Comparison of ENCODE assay signal across 8 cellular contexts in the genomic region with DNA sequence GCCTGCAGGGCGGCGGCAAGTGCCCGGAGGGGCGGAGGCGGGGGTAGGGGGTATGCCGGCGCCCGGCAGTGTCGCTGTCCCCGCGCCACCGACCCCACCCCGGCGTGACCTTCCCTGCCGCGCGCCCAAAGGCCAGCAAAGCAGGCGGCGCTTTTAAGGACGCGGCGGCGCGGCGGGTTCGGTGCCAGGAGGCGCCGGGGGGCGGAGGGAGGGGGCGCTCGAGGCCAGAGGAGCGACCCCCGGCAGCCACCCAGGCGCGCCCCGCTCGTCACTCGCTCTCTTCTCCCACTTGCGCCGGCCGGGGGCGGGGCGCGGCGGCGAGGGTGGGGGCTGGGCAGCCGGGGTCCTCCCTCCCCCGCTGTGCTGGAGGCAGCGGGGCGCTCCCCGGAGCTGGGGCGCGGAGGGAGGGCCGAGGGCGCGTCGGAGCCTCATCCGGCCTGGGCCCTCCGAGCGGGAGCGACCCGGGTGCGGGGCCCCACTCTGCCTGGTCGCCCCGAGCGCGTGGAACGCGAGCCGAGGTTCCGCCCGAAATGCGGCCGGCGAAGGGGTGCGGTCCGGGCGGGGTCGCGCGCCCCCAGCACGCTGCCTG. TPM values are rescaled to one million over a fixed set of nuclear protein-coding genes. Genes with fewer than 3 reads are reported as not detected.
DNase-seq lines count a peak whose midpoint lies in the region; ATAC-seq and TF ChIP-seq lines count a peak whose summit lies in the region.

No MANE protein-coding gene starts in this region.

- H3K4me3 Mint-ChIP-seq in natural killer cell = peak overlapping the region; percentile 84

- peaks cover 13 to 19% of the 10 kb centered on the region in 2 donors for H3K4me1 Mint-ChIP-seq in natural killer cell

- H3K4me1 ChIP-seq in ES-I3 (ENCODE audit: insufficient read depth, low read length) (peaks cover 19% of the 10 kb centered on the region; the same call in 1 of the 2 replicates), Panc1 (ENCODE audit: control insufficient read depth, insufficient read depth, low read length) (peaks cover 59% of the 10 kb centered on the region), esophagus (ENCODE audit: control insufficient read depth in 2 of 2, insufficient read depth in 2 of 2, low read length in 1 of 2) (peaks cover 2 to 25% of the 10 kb centered on the region in 2 donors)

- H3K36me3 ChIP-seq in ES-I3 (ENCODE audit: insufficient read depth, low read length) (no peaks in the 10 kb centered on the region), Panc1 (ENCODE audit: control insufficient read depth, insufficient read depth, low read length) (no peaks in the 10 kb centered on the region), esophagus (ENCODE audit: control insufficient read depth in 2 of 2, insufficient read depth in 2 of 2, low read length in 1 of 2) (peaks cover 0 to 3% of the 10 kb centered on the region in 2 donors)

- ATAC-seq in Panc1 (peak; percentile 10), natural killer cell (peak; percentile 29 to 38 (median 31)), HG02642 (IDR thresholded peaks at IDR 0.05; ENCODE audit: poor library complexity, unreplicated experiment) (no peak), HG03175 (IDR thresholded peaks at IDR 0.05; ENCODE audit: unreplicated experiment) (no peak)

- DNase-seq in Panc1 (ENCODE audit: low read depth, low spot score) = no peak
- DNase-seq in natural killer cell = no peak
- no peak for DNase-seq in NCI-H226
- DNase-seq in Kasumi-1 (lab: John Stamatoyannopoulos, UW) = no peak

- H3K4me3 ChIP-seq in Panc1 (ENCODE audit: low read depth in 2 of 2, low read length in 2 of 2) (peak overlapping the region; percentile 53 to 70), esophagus (ENCODE audit: low read depth in 1 of 2, low read length in 2 of 2) (peak overlapping the region; percentile 64 to 78)

- H3K27me3 ChIP-seq in Panc1 (ENCODE audit: control insufficient read depth, insufficient read depth, low read length) (no peaks in the 10 kb centered on the region), esophagus (ENCODE audit: control insufficient read depth in 1 of 2, insufficient read depth in 2 of 2, low read length in 2 of 2) (no peaks in the 10 kb centered on the region)

- H3K9me3 ChIP-seq in ES-I3 (ENCODE audit: control insufficient read depth, insufficient read depth, low read length) (no peaks in the 10 kb centered on the region), Panc1 (ENCODE audit: control insufficient read depth, insufficient read depth, low read depth, low read length) (no peaks in the 10 kb centered on the region), esophagus (ENCODE audit: control insufficient read depth in 2 of 2, insufficient read depth in 1 of 2, low read depth in 1 of 2, low read length in 1 of 2) (no peaks in the 10 kb centered on the region)

- H3K9ac ChIP-seq in ES-I3 (ENCODE audit: low read depth, low read length) = peak overlapping the region; percentile 73

- POLR2A ChIA-PET in Panc1 (lab: Charles Lee) = interaction anchor here (0.6 kb wide), 1 partner anchor 12 kb away, joined by 5 read pairs; no protein-coding TSS in a partner anchor

- peaks cover 0 to 12% of the 10 kb centered on the region in 2 donors for H3K27me3 Mint-ChIP-seq in natural killer cell (ENCODE audit: low read depth in 2 of 2)

- intact Hi-C loops in Panc1 (cut with micrococcal nuclease; ENCODE audit: unreplicated experiment) = no loop called here
- intact Hi-C loops in natural killer cell (cut with micrococcal nuclease) = no loop called here

- 1 to 2% methylated on average over 47 to 81 of the region's 82 CpGs for WGBS in esophagus, 2 donors

- CTCF ChIA-PET in Panc1 (lab: Charles Lee) = interaction anchor here (0.6 kb wide), 1 partner anchor 32 kb away, joined by 3 read pairs; no protein-coding TSS in a partner anchor

- H3K9me3 Mint-ChIP-seq in natural killer cell = no peaks in the 10 kb centered on the region

- no peak for TF ChIP-seq CTCF in Panc1 (IDR thresholded peaks at IDR 0.05)
- TF ChIP-seq CTCF in natural killer cell (IDR thresholded peaks at IDR 0.05) = no peak

- no TSS peak for BruUV-seq in Panc1 (replicated peaks; lab: Mats Ljungman, UMichigan)

- no peaks in the 10 kb centered on the region for H3K36me3 Mint-ChIP-seq in natural killer cell

- in situ Hi-C loops in Panc1 (cut with HindIII; ENCODE audit: low pct_unique_long_range_greater_than_20kb, low sequenced_read_pairs) = no loop called here

- peak overlapping the region; percentile 72 to 84 for H3K27ac Mint-ChIP-seq in natural killer cell

- peak overlapping the region; percentile 100 for H3K27ac ChIP-seq in Panc1 (ENCODE audit: low read length)
- peak overlapping the region; percentile 93 to 95 for H3K27ac ChIP-seq in esophagus (ENCODE audit: low read depth in 2 of 2, low read length in 1 of 2)

RNA-seq across cellular contexts. Expression of gene BAHCC1, which starts 8.5 kb away (rescaled TPM):
- 77.4 TPM for total RNA-seq in Panc1 (2021; ENCODE audit: unreplicated experiment)
- 129 TPM for polyA plus RNA-seq in Panc1 (2012; ENCODE audit: insufficient read length)
- 1 to 10 TPM; 3.0 to 9.1 TPM for polyA plus RNA-seq in esophagus
- total RNA-seq in natural killer cell = 10 to 100 TPM in 1 of 3 donors, 1 to 10 TPM in 2; 2.9 to 17.3 (median 5.7) TPM

Comparison
In these comparisons a context has a peak if more than half of its experiments do, and no peak if none do; other contexts are left out.
1. ATAC-seq: peak in Panc1 (single experiment) and natural killer cell (3 of 3); none in HG02642 (single experiment) and HG03175 (single experiment).